Comparison of ENCODE assay signal across 8 cellular contexts in genomic region chr17:50151041-50151936, GRCh38. TPM values are rescaled to one million over a fixed set of nuclear protein-coding genes. Genes with fewer than 3 reads are reported as not detected.
A peak's percentile ranks its signal among the peaks of the same experiment; 100 is the strongest.
DNase-seq lines count a peak whose midpoint lies in the region; ATAC-seq and TF ChIP-seq lines count a peak whose summit lies in the region.

No MANE protein-coding gene starts in this region.

- peaks cover 25% of the 10 kb centered on the region for H4K20me1 ChIP-seq in PC-3 (ENCODE audit: low read length)

- intact Hi-C loops in CD4-positive, alpha-beta T cell (cut with DNase I, micrococcal nuclease): loop anchor here (1.0 to 5.0 kb wide), 3 partner anchors 10 to 54 kb away; partner anchors contain the start of gene PDK2 (in 1 of the 2)
- intact Hi-C loops in PC-3 (cut with micrococcal nuclease): loop anchor here (2.0 to 5.0 kb wide), 2 partner anchors 56 to 124 kb away; partner anchors contain the start of gene PDK2
- intact Hi-C loops in esophagus muscularis mucosa (cut with DNase I): no loop called here

- peak overlapping the region; percentile 90 for H3K4me3 Mint-ChIP-seq in CD4-positive, alpha-beta T cell

- POLR2A ChIA-PET in CD4-positive, alpha-beta T cell (lab: Charles Lee): interaction anchor here (0.7 to 4.2 kb wide), 9 partner anchors 10 to 58 kb away, joined by 3 to 50 read pairs (median 6); no protein-coding TSS in a partner anchor
- POLR2A ChIA-PET in PC-3 (lab: Charles Lee; ENCODE audit: unreplicated experiment): interaction anchor here (0.6 to 0.8 kb wide), 3 partner anchors 20 to 54 kb away, joined by 3 to 18 read pairs (median 4); no protein-coding TSS in a partner anchor

- no peaks in the 10 kb centered on the region for H3K36me3 ChIP-seq in PC-3 (ENCODE audit: low read depth, low read length)
- H3K36me3 ChIP-seq in esophagus muscularis mucosa: no peaks in the 10 kb centered on the region
- H3K36me3 ChIP-seq in muscle layer of duodenum (ENCODE audit: control insufficient read depth in 1 of 2, insufficient read depth in 2 of 2, low read length in 2 of 2): no peaks in the 10 kb centered on the region

- H3K9me3 Mint-ChIP-seq in CD4-positive, alpha-beta T cell: no peaks in the 10 kb centered on the region

- peak overlapping the region; percentile 99 for H3K4me2 ChIP-seq in PC-3 (ENCODE audit: low read length)

- no peaks in the 10 kb centered on the region for H3K27me3 ChIP-seq in CD4-positive, alpha-beta T cell (ENCODE audit: control insufficient read depth, insufficient read depth, low read length)
- H3K27me3 ChIP-seq in PC-3 (ENCODE audit: low read length) (no peaks in the 10 kb centered on the region), esophagus muscularis mucosa (no peaks in the 10 kb centered on the region), muscle layer of duodenum (ENCODE audit: low read depth, low read length) (no peaks in the 10 kb centered on the region)

- H3K27me3 Mint-ChIP-seq in CD4-positive, alpha-beta T cell: no peaks in the 10 kb centered on the region

- no peaks in the 10 kb centered on the region for H3K9me3 ChIP-seq in CD4-positive, alpha-beta T cell (ENCODE audit: control insufficient read depth, low read length)
- H3K9me3 ChIP-seq in PC-3 (ENCODE audit: low read length) (no peaks in the 10 kb centered on the region), esophagus muscularis mucosa (no peaks in the 10 kb centered on the region), muscle layer of duodenum (ENCODE audit: control insufficient read depth in 1 of 2, low read length in 2 of 2) (no peaks in the 10 kb centered on the region)

- TF ChIP-seq EP300 in esophagus muscularis mucosa (IDR thresholded peaks at IDR 0.05): no peak

- TSS peak; percentile 90 for BruUV-seq in PC-3 (replicated peaks; lab: Mats Ljungman, UMichigan)

- ATAC-seq in CD4-positive, alpha-beta T cell (ENCODE audit: poor library complexity): peak; percentile 64
- peak; percentile 44 for ATAC-seq in GM19397 (IDR thresholded peaks at IDR 0.05; ENCODE audit: unreplicated experiment)
- peak; percentile 57 for ATAC-seq in PC-3

- peaks cover 45% of the 10 kb centered on the region for H3K79me2 ChIP-seq in PC-3 (ENCODE audit: low read length)

- no peaks in the 10 kb centered on the region for H3F3A ChIP-seq in PC-3 (ENCODE audit: low read length, unreplicated experiment)

- peak; percentile 68 to 84 (median 78) for DNase-seq in CD4-positive, alpha-beta T cell
- peak; percentile 98 for DNase-seq in HuH-7 (ENCODE audit: low spot score)
- peak; percentile 97 for DNase-seq in PC-3
- peak; percentile 89 to 91 for DNase-seq in activated T-cell treated with anti-CD3 and anti-CD28 coated beads, Interleukin-2, amount 50 U/mL, for 48 hours
- DNase-seq in esophagus muscularis mucosa (ENCODE audit: extremely low spot score): peak; percentile 96
- DNase-seq in stimulated activated CD8-positive, alpha-beta memory T cell treated with anti-CD3 and anti-CD28 coated beads, Interleukin-7, amount 100 ng/mL, for 1 hour (ENCODE audit: low read depth in 2 of 2): peak; percentile 71

- H2AFZ ChIP-seq in PC-3 (ENCODE audit: low read length): peak overlapping the region; percentile 87

- no peaks in the 10 kb centered on the region for H3K9me2 ChIP-seq in PC-3 (replicated peaks; ENCODE audit: low read length)

- CTCF ChIA-PET in CD4-positive, alpha-beta T cell (lab: Charles Lee): interaction anchor here (1.2 to 2.4 kb wide), 8 partner anchors 9 to 246 kb away, joined by 3 to 26 read pairs (median 6); partner anchors contain the start of gene LRRC59
- CTCF ChIA-PET in PC-3 (lab: Charles Lee): interaction anchor here (0.5 to 1.6 kb wide), 6 partner anchors 9 to 284 kb away, joined by 3 to 11 read pairs (median 6); partner anchors contain the start of gene PDK2

- TF ChIP-seq CTCF in CD4-positive, alpha-beta T cell (IDR thresholded peaks at IDR 0.05): peak; percentile 52
- TF ChIP-seq CTCF in PC-3 (conservative IDR thresholded peaks at IDR 0.05; ENCODE audit: low read depth, low read length) (peak; percentile 28; the same call in 1 of the 2 replicates), esophagus muscularis mucosa (IDR thresholded peaks at IDR 0.05) (peak; percentile 32 to 92 (median 39))

- TF ChIP-seq POLR2A in esophagus muscularis mucosa (IDR thresholded peaks at IDR 0.05; ENCODE audit: low read depth): no peak

- H3K36me3 Mint-ChIP-seq in CD4-positive, alpha-beta T cell (ENCODE audit: low read depth): peaks cover 22% of the 10 kb centered on the region

- WGBS in esophagus muscularis mucosa: under 1% methylated on average over 18 of the region's 40 CpGs

- H3K4me3 ChIP-seq in PC-3 (ENCODE audit: low read length) (peak overlapping the region; percentile 90), esophagus muscularis mucosa (peak overlapping the region; percentile 76 to 91 (median 78)), muscle layer of duodenum (ENCODE audit: low read depth in 1 of 2, low read length in 2 of 2) (peak overlapping the region; percentile 82 to 88)

- peak overlapping the region; percentile 84 for H3K27ac Mint-ChIP-seq in CD4-positive, alpha-beta T cell

- H3K27ac ChIP-seq in CD4-positive, alpha-beta T cell (ENCODE audit: low read depth, low read length): peak overlapping the region; percentile 74
- peak overlapping the region; percentile 82 for H3K27ac ChIP-seq in PC-3 (ENCODE audit: low read length)
- H3K27ac ChIP-seq in esophagus muscularis mucosa (replicated peaks in 1 of 4): peak overlapping the region; percentile 87 to 95 (median 94)
- H3K27ac ChIP-seq in muscle layer of duodenum (ENCODE audit: low read length): peak overlapping the region; percentile 93

- peak overlapping the region; percentile 67 for H3K9ac ChIP-seq in PC-3 (ENCODE audit: low read length)

- peaks cover 51% of the 10 kb centered on the region for H3K4me1 Mint-ChIP-seq in CD4-positive, alpha-beta T cell (ENCODE audit: low read depth)

- peaks cover 51% of the 10 kb centered on the region for H3K4me1 ChIP-seq in PC-3 (ENCODE audit: insufficient read depth, low read length)
- H3K4me1 ChIP-seq in esophagus muscularis mucosa: peaks cover 64 to 93% (median 88%) of the 10 kb centered on the region in 4 donors
- H3K4me1 ChIP-seq in muscle layer of duodenum (ENCODE audit: control insufficient read depth in 1 of 2, insufficient read depth in 2 of 2, low read length in 2 of 2): peaks cover 35 to 66% of the 10 kb centered on the region in 2 donors

RNA-seq across cellular contexts. Expression of gene PPP1R9B, which starts 0.8 kb away (rescaled TPM):
- total RNA-seq in CD4-positive, alpha-beta T cell: 10 to 100 TPM; 53.4 to 55.7 TPM
- total RNA-seq in PC-3 (2014; rRNA removed) (67.7 and 95.0 TPM in 2 replicates), esophagus muscularis mucosa (10 to 100 TPM; 20.2 to 46.3 (median 37.5) TPM)

RNA-seq across cellular contexts. Expression of gene SGCA, which starts 14.5 kb away (rescaled TPM):
- not detected for total RNA-seq in CD4-positive, alpha-beta T cell
- total RNA-seq in PC-3 (2014; rRNA removed) (not detected in 2 replicates), esophagus muscularis mucosa (100 to 1,000 TPM in 1 of 4 donors, 10 to 100 TPM in 3; 72.7 to 145 (median 82.8) TPM)

RNA-seq across cellular contexts. Expression of gene SAMD14, which starts 21.3 kb away (rescaled TPM):
- total RNA-seq in CD4-positive, alpha-beta T cell: under 1 TPM; 0.33 to 0.53 TPM
- total RNA-seq in PC-3 (2014; rRNA removed): 0.11 and 0.17 TPM in 2 replicates
- total RNA-seq in esophagus muscularis mucosa: 1 to 10 TPM in 3 of 4 donors, under 1 TPM in 1; 0.98 to 1.8 (median 1.5) TPM

RNA-seq across cellular contexts. Expression of gene COL1A1, which starts 50.1 kb away (rescaled TPM):
- total RNA-seq in CD4-positive, alpha-beta T cell: 10 to 100 TPM in 1 of 2 experiments, 1 to 10 TPM in 1; 10.0 to 11.4 TPM
- total RNA-seq in PC-3 (2014; rRNA removed): 30.6 and 56.2 TPM in 2 replicates
- total RNA-seq in esophagus muscularis mucosa: 100 to 1,000 TPM in 1 of 4 donors, 10 to 100 TPM in 3; 20.7 to 123 (median 41.5) TPM

RNA-seq across cellular contexts. Expression of gene PDK2, which starts 56.1 kb away (rescaled TPM):
- 10 to 100 TPM in 1 of 2 experiments, 1 to 10 TPM in 1; 8.7 to 10.1 TPM for total RNA-seq in CD4-positive, alpha-beta T cell
- 31.9 and 37.6 TPM in 2 replicates for total RNA-seq in PC-3 (2014; rRNA removed)
- 100 to 1,000 TPM in 1 of 4 donors, 10 to 100 TPM in 3; 31.6 to 118 (median 61.4) TPM for total RNA-seq in esophagus muscularis mucosa

Comparison
In these comparisons a context has a peak if more than half of its experiments do, and no peak if none do; other contexts are left out.
1. Peak in every context shown above with its lines: DNase-seq, ATAC-seq, H3K4me3 ChIP-seq and H3K27ac ChIP-seq.
2. RNA of gene SGCA, which starts 14.5 kb away (total RNA-seq): 72.7 to 145 TPM in esophagus muscularis mucosa; not detected in CD4-positive, alpha-beta T cell and not detected in PC-3; every median in the first group is over 10 times any median in the second.